ENCODE assay signal across 20 cellular contexts in the genomic region with DNA sequence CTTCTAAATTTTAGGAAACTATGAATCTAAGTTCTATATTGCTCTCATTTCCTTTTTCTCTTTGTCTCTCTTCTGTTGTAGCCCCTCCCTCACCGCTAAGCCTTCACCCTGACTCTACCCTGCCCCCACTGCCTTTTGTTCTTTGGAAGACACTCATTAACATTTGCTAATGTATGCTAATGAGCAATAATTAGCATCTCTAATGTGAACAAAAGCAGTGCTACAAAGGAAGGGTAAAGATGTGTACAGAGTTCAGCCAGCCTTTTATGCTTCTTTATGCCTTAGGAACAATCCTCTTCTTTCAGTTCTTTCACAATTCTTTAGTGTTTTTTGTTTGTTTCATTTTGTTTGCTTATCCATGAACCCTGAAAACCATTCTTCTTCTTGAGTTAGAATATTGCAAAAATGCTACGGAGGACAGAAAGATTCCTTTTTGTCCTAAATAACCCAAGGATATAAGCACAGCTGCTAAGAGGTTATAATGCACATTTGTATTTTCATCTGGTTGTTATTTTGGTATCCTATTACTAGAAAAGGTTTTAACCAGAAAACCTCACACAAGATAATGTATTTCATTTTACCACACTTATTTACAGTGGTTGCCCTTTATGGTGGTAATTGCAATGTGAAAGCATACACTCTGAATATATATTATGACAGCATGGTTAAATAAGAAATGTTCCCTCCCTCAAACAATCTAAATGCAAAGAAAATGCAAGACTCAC.
A peak's percentile ranks its signal among the peaks of the same experiment; 100 is the strongest.
DNase-seq lines count a peak whose midpoint lies in the region; ATAC-seq and TF ChIP-seq lines count a peak whose summit lies in the region.
"Had no signal": no experiment of that assay in that cellular context is flagged by ENCODE, and none has a peak within 500 bp of the region (broad histone marks: within the 10 kb centered on the region; RNA-seq: fewer than 3 reads in every experiment).

No MANE protein-coding gene starts in this region.

- H3K27ac ChIP-seq in SK-N-MC, result peak overlapping the region; percentile 77
- H3K27ac ChIP-seq in iPS DF 6.9 (ENCODE audit: low read length), result no peak overlapping the region
- H3K27ac ChIP-seq in temporal lobe (ENCODE audit: low read depth, low read length), result peak overlapping the region; percentile 75
- H3K27ac ChIP-seq: sigmoid colon had no signal

- DNase-seq in NCI-H748 (lab: John Stamatoyannopoulos, UW; ENCODE audit: unreplicated experiment), result peak; percentile 56
- DNase-seq in NCI-H748 treated with DMSO at 0.1 percent for 48 hours (lab: John Stamatoyannopoulos, UW), result no peak
- DNase-seq in SK-N-MC (ENCODE audit: low read depth, low spot score), result peak; percentile 22
- DNase-seq in iPS DF 6.9 (ENCODE audit: low read depth, low spot score), result peak; percentile 84
- no peak for DNase-seq in activated CD8-positive, alpha-beta T cell treated with anti-CD3 and anti-CD28 coated beads for 36 hours
- no peak for DNase-seq in BE2C
- DNase-seq: activated CD4-positive, alpha-beta T cell treated with anti-CD3 and anti-CD28 coated beads, Interleukin-2, amount 50 U/mL, for 1 hour; activated T-cell treated with anti-CD3 and anti-CD28 coated beads, Interleukin-2, amount 50 U/mL, for 24 hours; CD4-positive, alpha-beta memory T cell; foreskin fibroblast; GDM1; islet precursor cell; NCI-H510A; occipital lobe; sigmoid colon; stimulated activated CD4-positive, alpha-beta T cell treated with anti-CD3 and anti-CD28 coated beads, Interleukin-4, amount 100 ng/mL, for 1 hour; trophoblast cell had no signal

- H3K27me3 ChIP-seq in iPS DF 6.9 (ENCODE audit: control insufficient read depth, insufficient read depth, low read length), result no peaks in the 10 kb centered on the region
- no peaks in the 10 kb centered on the region for H3K27me3 ChIP-seq in BE2C
- H3K27me3 ChIP-seq: sigmoid colon had no signal

- no peak overlapping the region for H3K4me3 Mint-ChIP-seq in activated CD8-positive, alpha-beta T cell treated with anti-CD3 and anti-CD28 coated beads for 36 hours
- H3K4me3 Mint-ChIP-seq: activated T-cell treated with anti-CD3 and anti-CD28 coated beads, Interleukin-2, amount 50 U/mL, for 24 hours; CD4-positive, alpha-beta memory T cell; IgD-negative memory B cell had no signal

- no peaks in the 10 kb centered on the region for H3K9me3 ChIP-seq in SK-N-MC (ENCODE audit: low read depth, low read length)
- H3K9me3 ChIP-seq in iPS DF 6.9 (ENCODE audit: control insufficient read depth, insufficient read depth, low read length), result no peaks in the 10 kb centered on the region
- no peaks in the 10 kb centered on the region for H3K9me3 ChIP-seq in BE2C
- H3K9me3 ChIP-seq: sigmoid colon had no signal

- no peaks in the 10 kb centered on the region for H3K4me1 Mint-ChIP-seq in activated CD8-positive, alpha-beta T cell treated with anti-CD3 and anti-CD28 coated beads for 36 hours (ENCODE audit: low read depth)
- H3K4me1 Mint-ChIP-seq: CD4-positive, alpha-beta memory T cell; IgD-negative memory B cell had no signal

- no peak for ATAC-seq in activated CD8-positive, alpha-beta T cell treated with anti-CD3 and anti-CD28 coated beads for 36 hours
- no peak for ATAC-seq in HG03045 (IDR thresholded peaks at IDR 0.05; ENCODE audit: unreplicated experiment)

- H3K36me3 ChIP-seq in SK-N-MC (ENCODE audit: insufficient read depth, low read length), result no peaks in the 10 kb centered on the region
- no peaks in the 10 kb centered on the region for H3K36me3 ChIP-seq in iPS DF 6.9 (ENCODE audit: control insufficient read depth, insufficient read depth, low read length)
- no peaks in the 10 kb centered on the region for H3K36me3 ChIP-seq in BE2C
- H3K36me3 ChIP-seq: sigmoid colon had no signal

- H3K4me3 ChIP-seq in SK-N-MC (peak overlapping the region; percentile 55), iPS DF 6.9 (ENCODE audit: low read length) (no peak overlapping the region), BE2C (ENCODE audit: low read depth, low read length) (no peak overlapping the region)
- H3K4me3 ChIP-seq: sigmoid colon had no signal

- H3K9me3 Mint-ChIP-seq in activated CD8-positive, alpha-beta T cell treated with anti-CD3 and anti-CD28 coated beads for 36 hours, result no peaks in the 10 kb centered on the region
- H3K9me3 Mint-ChIP-seq: activated T-cell treated with anti-CD3 and anti-CD28 coated beads, Interleukin-2, amount 50 U/mL, for 24 hours; CD4-positive, alpha-beta memory T cell; IgD-negative memory B cell had no signal

- no peaks in the 10 kb centered on the region for H3K36me3 Mint-ChIP-seq in activated CD8-positive, alpha-beta T cell treated with anti-CD3 and anti-CD28 coated beads for 36 hours (ENCODE audit: low read depth)
- H3K36me3 Mint-ChIP-seq: CD4-positive, alpha-beta memory T cell; IgD-negative memory B cell had no signal

- no peak overlapping the region for H3K27ac Mint-ChIP-seq in activated CD8-positive, alpha-beta T cell treated with anti-CD3 and anti-CD28 coated beads for 36 hours
- H3K27ac Mint-ChIP-seq: activated T-cell treated with anti-CD3 and anti-CD28 coated beads, Interleukin-2, amount 50 U/mL, for 24 hours; CD4-positive, alpha-beta memory T cell; IgD-negative memory B cell had no signal

- peaks cover 6% of the 10 kb centered on the region for H3K27me3 Mint-ChIP-seq in activated CD8-positive, alpha-beta T cell treated with anti-CD3 and anti-CD28 coated beads for 36 hours

- CTCF ChIA-PET in activated CD8-positive, alpha-beta T cell treated with anti-CD3 and anti-CD28 coated beads for 36 hours (lab: Charles Lee), result no interaction called here

- WGBS in iPS DF 6.9 (ENCODE audit: insufficient coverage, insufficient read length), result no CpG with 5 or more reads among the region's 2 CpGs

- intact Hi-C loops in activated CD8-positive, alpha-beta T cell treated with anti-CD3 and anti-CD28 coated beads for 36 hours (cut with micrococcal nuclease), result no loop called here

- no peak for TF ChIP-seq CTCF in activated CD8-positive, alpha-beta T cell treated with anti-CD3 and anti-CD28 coated beads for 36 hours (IDR thresholded peaks at IDR 0.05)
- no peak for TF ChIP-seq CTCF in BE2C (IDR thresholded peaks at IDR 0.05; ENCODE audit: low read depth, low read length)

- POLR2A ChIA-PET in activated CD8-positive, alpha-beta T cell treated with anti-CD3 and anti-CD28 coated beads for 36 hours (lab: Charles Lee), result no interaction called here

- H3K9ac ChIP-seq in SK-N-MC (ENCODE audit: insufficient read length), result peak overlapping the region; percentile 18

- H3K4me1 ChIP-seq in iPS DF 6.9 (ENCODE audit: control insufficient read depth, insufficient read depth, low read length), result no peaks in the 10 kb centered on the region
- H3K4me1 ChIP-seq in BE2C, result no peaks in the 10 kb centered on the region
- H3K4me1 ChIP-seq: sigmoid colon had no signal

Comparison
In these comparisons a context has a peak if more than half of its experiments do, and no peak if none do; other contexts are left out.
1. DNase-seq: peak in NCI-H748 (single experiment), SK-N-MC (single experiment) and iPS DF 6.9 (single experiment); none in NCI-H748 treated with DMSO at 0.1 percent for 48 hours (single experiment), activated CD8-positive, alpha-beta T cell treated with anti-CD3 and anti-CD28 coated beads for 36 hours (single experiment) and BE2C (single experiment).